Comparison of ENCODE assay signal across 16 cellular contexts in the genomic region with DNA sequence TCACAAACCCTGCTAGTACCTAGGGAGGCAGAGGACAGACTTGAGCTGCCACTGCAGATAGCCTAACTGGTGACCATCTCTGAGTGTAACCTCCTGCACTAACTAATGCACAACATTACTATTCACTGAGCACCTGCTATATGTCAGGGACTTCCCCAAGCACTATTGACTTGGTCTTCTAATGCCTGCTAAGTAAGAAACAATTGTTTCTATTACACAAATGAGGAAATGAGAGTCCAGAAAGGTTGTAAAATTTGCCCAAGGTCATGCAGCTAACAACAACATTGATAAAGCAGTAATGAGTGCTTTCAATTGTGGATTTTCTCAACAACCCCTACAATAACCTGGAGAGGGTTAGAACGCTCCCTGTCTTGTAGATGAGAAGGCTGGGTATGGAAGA.
A peak's percentile ranks its signal among the peaks of the same experiment; 100 is the strongest.
DNase-seq lines count a peak whose midpoint lies in the region; ATAC-seq and TF ChIP-seq lines count a peak whose summit lies in the region.
"Had no signal": no experiment of that assay in that cellular context is flagged by ENCODE, and none has a peak within 500 bp of the region (broad histone marks: within the 10 kb centered on the region; RNA-seq: fewer than 3 reads in every experiment).

No MANE protein-coding gene starts in this region.

- ATAC-seq in GM18858 (IDR thresholded peaks at IDR 0.05; ENCODE audit: unreplicated experiment) (peak; percentile 98), GM21528 (IDR thresholded peaks at IDR 0.05; ENCODE audit: low FRiP score, unreplicated experiment) (peak; percentile 88), HG03060 (IDR thresholded peaks at IDR 0.05; ENCODE audit: low read depth, unreplicated experiment) (peak; percentile 89), activated B cell treated with CpG ODN at 0.5 μM for 24 hours (ENCODE audit: low read depth) (peak; percentile 62), gastrocnemius medialis (no peak)

- no peaks in the 10 kb centered on the region for H3K27me3 ChIP-seq in adrenal gland
- H3K27me3 ChIP-seq in gastrocnemius medialis, result no peaks in the 10 kb centered on the region
- H3K27me3 ChIP-seq: suprapubic skin had no signal

- TF ChIP-seq POLR2A in adrenal gland (IDR thresholded peaks at IDR 0.05) (no peak), gastrocnemius medialis (IDR thresholded peaks at IDR 0.05) (no peak)

- TF ChIP-seq CTCF in activated B cell treated with CpG ODN at 0.5 μM for 24 hours (IDR thresholded peaks at IDR 0.05), result no peak
- TF ChIP-seq CTCF in adrenal gland (IDR thresholded peaks at IDR 0.05), result no peak
- no peak for TF ChIP-seq CTCF in gastrocnemius medialis (IDR thresholded peaks at IDR 0.05 in 4 of 5, conservative IDR thresholded peaks at IDR 0.05 in 1 of 5)

- CTCF ChIA-PET in activated B cell treated with CpG ODN at 0.5 μM for 24 hours (lab: Charles Lee), result interaction anchor here (0.9 kb wide), 1 partner anchor 9 kb away, joined by 3 read pairs; no protein-coding TSS in a partner anchor

- POLR2A ChIA-PET in activated B cell treated with CpG ODN at 0.5 μM for 24 hours (lab: Charles Lee), result no interaction called here

- peaks cover 22% of the 10 kb centered on the region for H3K4me1 Mint-ChIP-seq in activated B cell treated with CpG ODN at 0.5 μM for 24 hours
- H3K4me1 Mint-ChIP-seq: activated CD4-positive, alpha-beta T cell treated with anti-CD3 and anti-CD28 coated beads, Interleukin-2, amount 10 ng/mL, durations not matched to agents 24 days and 14 days had no signal

- no peak overlapping the region for H3K4me3 ChIP-seq in adrenal gland
- H3K4me3 ChIP-seq in gastrocnemius medialis, result no peak overlapping the region
- H3K4me3 ChIP-seq: suprapubic skin had no signal

- WGBS in adrenal gland, 4 donors, result 88 to 100% (median 98%) methylated on average over 1 of the region's 1 CpG

- no peak overlapping the region for H3K27ac Mint-ChIP-seq in activated B cell treated with CpG ODN at 0.5 μM for 24 hours
- H3K27ac Mint-ChIP-seq: activated CD4-positive, alpha-beta T cell treated with anti-CD3 and anti-CD28 coated beads, Interleukin-2, amount 10 ng/mL, durations not matched to agents 24 days and 14 days had no signal

- intact Hi-C loops in activated B cell treated with CpG ODN at 0.5 μM for 24 hours (cut with micrococcal nuclease), result no loop called here
- intact Hi-C loops in adrenal gland (cut with DNase I), result no loop called here
- intact Hi-C loops in gastrocnemius medialis (cut with DNase I; ENCODE audit: low total_unique reads), result no loop called here

- H3K36me3 ChIP-seq in adrenal gland (replicated peaks in 1 of 2) (no peaks in the 10 kb centered on the region), gastrocnemius medialis (no peaks in the 10 kb centered on the region)
- H3K36me3 ChIP-seq: suprapubic skin had no signal

- H3K27ac ChIP-seq in adrenal gland, result no peak overlapping the region
- H3K27ac ChIP-seq in gastrocnemius medialis, result no peak overlapping the region
- H3K27ac ChIP-seq: C4-2B, suprapubic skin had no signal

- in situ Hi-C loops in gastrocnemius medialis (cut with MboI; ENCODE audit: low sequenced_read_pairs in 4 of 4), result no loop called here

- DNase-seq in activated B cell treated with CpG ODN at 0.5 μM for 24 hours, result no peak
- no peak for DNase-seq in SK-N-DZ (ENCODE audit: low spot score)
- DNase-seq in A172 (ENCODE audit: low spot score), result no peak
- no peak for DNase-seq in adrenal gland
- no peak for DNase-seq in gastrocnemius medialis
- DNase-seq: activated CD4-positive, alpha-beta T cell treated with anti-CD3 and anti-CD28 coated beads, Interleukin-2, amount 10 ng/mL, durations not matched to agents 24 days and 14 days; activated naive CD4-positive, alpha-beta T cell; central memory CD4-positive, alpha-beta T cell; midbrain; NCI-H1048; NCI-H748 treated with DMSO at 0.1 percent for 48 hours had no signal

- H3K4me3 Mint-ChIP-seq in activated B cell treated with CpG ODN at 0.5 μM for 24 hours, result no peak overlapping the region
- H3K4me3 Mint-ChIP-seq: activated CD4-positive, alpha-beta T cell treated with anti-CD3 and anti-CD28 coated beads, Interleukin-2, amount 10 ng/mL, durations not matched to agents 24 days and 14 days had no signal

- H3K4me1 ChIP-seq in adrenal gland (replicated peaks in 1 of 2) (no peaks in the 10 kb centered on the region), gastrocnemius medialis (no peaks in the 10 kb centered on the region)
- H3K4me1 ChIP-seq: suprapubic skin had no signal

- H3K9me3 ChIP-seq in adrenal gland (replicated peaks in 1 of 3) (no peaks in the 10 kb centered on the region), gastrocnemius medialis (no peaks in the 10 kb centered on the region)
- H3K9me3 ChIP-seq: suprapubic skin had no signal

- H3K27me3 Mint-ChIP-seq in activated B cell treated with CpG ODN at 0.5 μM for 24 hours, result peaks cover 7% of the 10 kb centered on the region
- H3K27me3 Mint-ChIP-seq: activated CD4-positive, alpha-beta T cell treated with anti-CD3 and anti-CD28 coated beads, Interleukin-2, amount 10 ng/mL, durations not matched to agents 24 days and 14 days had no signal

- H3K36me3 Mint-ChIP-seq in activated B cell treated with CpG ODN at 0.5 μM for 24 hours (ENCODE audit: low read depth), result no peaks in the 10 kb centered on the region

- no peaks in the 10 kb centered on the region for H3K9me3 Mint-ChIP-seq in activated B cell treated with CpG ODN at 0.5 μM for 24 hours
- H3K9me3 Mint-ChIP-seq: activated CD4-positive, alpha-beta T cell treated with anti-CD3 and anti-CD28 coated beads, Interleukin-2, amount 10 ng/mL, durations not matched to agents 24 days and 14 days had no signal

Comparison
In these comparisons a context has a peak if more than half of its experiments do, and no peak if none do; other contexts are left out.
1. ATAC-seq: peak in GM18858 (single experiment), GM21528 (single experiment), HG03060 (single experiment) and activated B cell treated with CpG ODN at 0.5 μM for 24 hours (single experiment); none in gastrocnemius medialis (0 of 2).